Comparison of ENCODE assay signal across 1 cellular context in the genomic region with DNA sequence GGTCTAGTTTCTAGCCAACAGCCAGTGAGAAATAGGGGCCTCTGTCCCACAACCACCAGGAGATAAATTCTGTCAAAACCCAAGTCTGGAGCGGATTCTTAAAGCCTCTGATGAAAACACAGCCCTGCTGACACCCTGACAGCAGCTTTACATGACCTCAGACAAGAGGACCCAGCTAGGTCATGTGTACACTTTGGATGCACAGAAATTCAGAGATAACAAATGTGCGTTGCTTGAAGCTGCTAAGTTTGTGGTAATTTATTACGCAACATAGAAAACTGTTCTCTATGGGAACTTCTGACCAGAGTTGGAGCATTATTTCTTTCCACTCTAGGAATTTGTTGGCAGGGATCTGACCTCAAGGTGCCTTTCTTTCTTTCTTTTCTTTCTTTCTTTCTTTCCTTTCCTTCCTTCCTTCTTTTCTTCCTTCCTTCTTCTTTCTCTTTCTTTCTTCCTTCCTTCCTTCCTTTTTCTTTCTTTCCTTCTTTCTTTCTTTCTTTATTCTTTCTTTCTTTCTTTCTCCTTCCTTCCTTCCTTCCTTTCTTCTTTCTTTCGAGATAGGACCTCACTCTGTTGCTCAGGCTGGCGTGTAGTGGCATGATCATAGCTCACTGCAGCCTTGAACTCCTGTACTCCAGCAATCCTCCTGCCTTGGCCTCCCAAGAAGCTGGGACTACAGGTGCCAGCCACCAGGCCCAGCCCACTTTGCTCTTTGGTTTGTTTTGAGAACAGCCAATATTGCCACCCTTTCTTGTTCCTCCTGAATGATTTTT.
TF ChIP-seq lines count a peak whose summit lies in the region.

No MANE protein-coding gene starts in this region.

TF ChIP-seq in K562, 482 proteins besides CTCF, POLR2A, EP300 and RAD21 (continued from another document and continues in another):
- TF ChIP-seq, protein P1, sequence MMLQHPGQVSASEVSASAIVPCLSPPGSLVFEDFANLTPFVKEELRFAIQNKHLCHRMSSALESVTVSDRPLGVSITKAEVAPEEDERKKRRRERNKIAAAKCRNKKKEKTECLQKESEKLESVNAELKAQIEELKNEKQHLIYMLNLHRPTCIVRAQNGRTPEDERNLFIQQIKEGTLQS (IDR thresholded peaks at IDR 0.05): peak; percentile 34; the same call in 1 of the 2 replicates
- TF ChIP-seq, protein P1 (CRISPR knock-in tag; conservative IDR thresholded peaks at IDR 0.05): no peak
- TF ChIP-seq ZBTB1 (CRISPR knock-in tag; IDR thresholded peaks at IDR 0.05; ENCODE audit: borderline replicate concordance, low read depth): no peak
- no peak for TF ChIP-seq ZKSCAN3 (CRISPR knock-in tag; IDR thresholded peaks at IDR 0.05)
- TF ChIP-seq SLC30A9 (CRISPR knock-in tag; IDR thresholded peaks at IDR 0.05): no peak
- TF ChIP-seq NCOR1 (IDR thresholded peaks at IDR 0.05): no peak
- TF ChIP-seq, protein P2, sequence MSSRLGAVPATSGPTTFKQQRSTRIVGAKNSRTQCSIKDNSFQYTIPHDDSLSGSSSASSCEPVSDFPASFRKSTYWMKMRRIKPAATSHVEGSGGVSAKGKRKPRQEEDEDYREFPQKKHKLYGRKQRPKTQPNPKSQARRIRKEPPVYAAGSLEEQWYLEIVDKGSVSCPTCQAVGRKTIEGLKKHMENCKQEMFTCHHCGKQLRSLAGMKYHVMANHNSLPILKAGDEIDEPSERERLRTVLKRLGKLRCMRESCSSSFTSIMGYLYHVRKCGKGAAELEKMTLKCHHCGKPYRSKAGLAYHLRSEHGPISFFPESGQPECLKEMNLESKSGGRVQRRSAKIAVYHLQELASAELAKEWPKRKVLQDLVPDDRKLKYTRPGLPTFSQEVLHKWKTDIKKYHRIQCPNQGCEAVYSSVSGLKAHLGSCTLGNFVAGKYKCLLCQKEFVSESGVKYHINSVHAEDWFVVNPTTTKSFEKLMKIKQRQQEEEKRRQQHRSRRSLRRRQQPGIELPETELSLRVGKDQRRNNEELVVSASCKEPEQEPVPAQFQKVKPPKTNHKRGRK (tag; IDR thresholded peaks at IDR 0.05): peak; percentile 99
- TF ChIP-seq ZNF408 (CRISPR knock-in tag; IDR thresholded peaks at IDR 0.05; ENCODE audit: low read depth): no peak
- no peak for TF ChIP-seq TCF3 (CRISPR knock-in tag; IDR thresholded peaks at IDR 0.05)
- peak; percentile 69 for TF ChIP-seq ZNF766 (CRISPR knock-in tag; conservative IDR thresholded peaks at IDR 0.05)
- no peak for TF ChIP-seq MBD2 (IDR thresholded peaks at IDR 0.05; ENCODE audit: borderline replicate concordance, low read depth)
- TF ChIP-seq MCM7 (IDR thresholded peaks at IDR 0.05): no peak
- no peak for TF ChIP-seq ATF1 (CRISPR knock-in tag; IDR thresholded peaks at IDR 0.05)
- no peak for TF ChIP-seq ATF1 (tag; IDR thresholded peaks at IDR 0.05)
- no peak for TF ChIP-seq TRIM24 (IDR thresholded peaks at IDR 0.05)
- TF ChIP-seq JUNB (CRISPR knock-in tag; conservative IDR thresholded peaks at IDR 0.05): no peak
- TF ChIP-seq ZNF695 (CRISPR knock-in tag; IDR thresholded peaks at IDR 0.05): no peak
- no peak for TF ChIP-seq GABPA (tag; conservative IDR thresholded peaks at IDR 0.05; ENCODE audit: low read depth)
- no peak for TF ChIP-seq CHD1 (IDR thresholded peaks at IDR 0.05; ENCODE audit: low read length)
- TF ChIP-seq STAT5A (IDR thresholded peaks at IDR 0.05; ENCODE audit: borderline replicate concordance, low read length): no peak
- no peak for TF ChIP-seq NFE2 (IDR thresholded peaks at IDR 0.05; ENCODE audit: low read depth)
- TF ChIP-seq, protein P3, sequence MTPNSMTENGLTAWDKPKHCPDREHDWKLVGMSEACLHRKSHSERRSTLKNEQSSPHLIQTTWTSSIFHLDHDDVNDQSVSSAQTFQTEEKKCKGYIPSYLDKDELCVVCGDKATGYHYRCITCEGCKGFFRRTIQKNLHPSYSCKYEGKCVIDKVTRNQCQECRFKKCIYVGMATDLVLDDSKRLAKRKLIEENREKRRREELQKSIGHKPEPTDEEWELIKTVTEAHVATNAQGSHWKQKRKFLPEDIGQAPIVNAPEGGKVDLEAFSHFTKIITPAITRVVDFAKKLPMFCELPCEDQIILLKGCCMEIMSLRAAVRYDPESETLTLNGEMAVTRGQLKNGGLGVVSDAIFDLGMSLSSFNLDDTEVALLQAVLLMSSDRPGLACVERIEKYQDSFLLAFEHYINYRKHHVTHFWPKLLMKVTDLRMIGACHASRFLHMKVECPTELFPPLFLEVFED (CRISPR knock-in tag; conservative IDR thresholded peaks at IDR 0.05): no peak
- no peak for TF ChIP-seq ETV5 (CRISPR knock-in tag; IDR thresholded peaks at IDR 0.05; ENCODE audit: low read depth)
- TF ChIP-seq, protein P4, sequence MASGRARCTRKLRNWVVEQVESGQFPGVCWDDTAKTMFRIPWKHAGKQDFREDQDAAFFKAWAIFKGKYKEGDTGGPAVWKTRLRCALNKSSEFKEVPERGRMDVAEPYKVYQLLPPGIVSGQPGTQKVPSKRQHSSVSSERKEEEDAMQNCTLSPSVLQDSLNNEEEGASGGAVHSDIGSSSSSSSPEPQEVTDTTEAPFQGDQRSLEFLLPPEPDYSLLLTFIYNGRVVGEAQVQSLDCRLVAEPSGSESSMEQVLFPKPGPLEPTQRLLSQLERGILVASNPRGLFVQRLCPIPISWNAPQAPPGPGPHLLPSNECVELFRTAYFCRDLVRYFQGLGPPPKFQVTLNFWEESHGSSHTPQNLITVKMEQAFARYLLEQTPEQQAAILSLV (tag; IDR thresholded peaks at IDR 0.05): peak; percentile 76
- no peak for TF ChIP-seq ZNF384 (IDR thresholded peaks at IDR 0.05; ENCODE audit: low read depth, low read length)
- TF ChIP-seq, protein P5, sequence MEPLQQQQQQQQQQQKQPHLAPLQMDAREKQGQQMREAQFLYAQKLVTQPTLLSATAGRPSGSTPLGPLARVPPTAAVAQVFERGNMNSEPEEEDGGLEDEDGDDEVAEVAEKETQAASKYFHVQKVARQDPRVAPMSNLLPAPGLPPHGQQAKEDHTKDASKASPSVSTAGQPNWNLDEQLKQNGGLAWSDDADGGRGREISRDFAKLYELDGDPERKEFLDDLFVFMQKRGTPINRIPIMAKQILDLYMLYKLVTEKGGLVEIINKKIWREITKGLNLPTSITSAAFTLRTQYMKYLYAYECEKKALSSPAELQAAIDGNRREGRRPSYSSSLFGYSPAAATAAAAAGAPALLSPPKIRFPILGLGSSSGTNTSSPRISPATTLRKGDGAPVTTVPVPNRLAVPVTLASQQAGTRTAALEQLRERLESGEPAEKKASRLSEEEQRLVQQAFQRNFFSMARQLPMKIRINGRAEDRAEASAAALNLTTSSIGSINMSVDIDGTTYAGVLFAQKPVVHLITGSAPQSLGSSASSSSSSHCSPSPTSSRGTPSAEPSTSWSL (CRISPR knock-in tag; IDR thresholded peaks at IDR 0.05; ENCODE audit: borderline replicate concordance): no peak
- TF ChIP-seq ZNF780A (CRISPR knock-in tag; IDR thresholded peaks at IDR 0.05): no peak
- TF ChIP-seq TAF7 (tag; IDR thresholded peaks at IDR 0.05): no peak
- TF ChIP-seq XRCC5 (IDR thresholded peaks at IDR 0.05; ENCODE audit: low read depth, low read length): no peak
- no peak for TF ChIP-seq NR2C2 (CRISPR knock-in tag; IDR thresholded peaks at IDR 0.05)
- peak; percentile 29; the same call in 1 of the 2 replicates for TF ChIP-seq NR2C2 (tag; IDR thresholded peaks at IDR 0.05)
- TF ChIP-seq OTX1 (CRISPR knock-in tag; IDR thresholded peaks at IDR 0.05): 0 out of 2 replicates have a peak, but pooled peaks have one; percentile 23
- no peak for TF ChIP-seq KLF6 (CRISPR knock-in tag; IDR thresholded peaks at IDR 0.05; ENCODE audit: borderline replicate concordance)
- TF ChIP-seq POLR3G (IDR thresholded peaks at IDR 0.05; ENCODE audit: extremely low read depth, insufficient read length, insufficient replicate concordance): no peak
- no peak for TF ChIP-seq GTF2F1 (IDR thresholded peaks at IDR 0.05; ENCODE audit: low read depth, low read length)
- TF ChIP-seq, protein P6, sequence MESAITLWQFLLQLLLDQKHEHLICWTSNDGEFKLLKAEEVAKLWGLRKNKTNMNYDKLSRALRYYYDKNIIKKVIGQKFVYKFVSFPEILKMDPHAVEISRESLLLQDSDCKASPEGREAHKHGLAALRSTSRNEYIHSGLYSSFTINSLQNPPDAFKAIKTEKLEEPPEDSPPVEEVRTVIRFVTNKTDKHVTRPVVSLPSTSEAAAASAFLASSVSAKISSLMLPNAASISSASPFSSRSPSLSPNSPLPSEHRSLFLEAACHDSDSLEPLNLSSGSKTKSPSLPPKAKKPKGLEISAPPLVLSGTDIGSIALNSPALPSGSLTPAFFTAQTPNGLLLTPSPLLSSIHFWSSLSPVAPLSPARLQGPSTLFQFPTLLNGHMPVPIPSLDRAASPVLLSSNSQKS (CRISPR knock-in tag; IDR thresholded peaks at IDR 0.05): no peak
- TF ChIP-seq EGR1 (conservative IDR thresholded peaks at IDR 0.05): no peak
- no peak for TF ChIP-seq PCBP1 (IDR thresholded peaks at IDR 0.05; ENCODE audit: low read depth, low read length, poor library complexity, severe bottlenecking)
- TF ChIP-seq, protein P7, sequence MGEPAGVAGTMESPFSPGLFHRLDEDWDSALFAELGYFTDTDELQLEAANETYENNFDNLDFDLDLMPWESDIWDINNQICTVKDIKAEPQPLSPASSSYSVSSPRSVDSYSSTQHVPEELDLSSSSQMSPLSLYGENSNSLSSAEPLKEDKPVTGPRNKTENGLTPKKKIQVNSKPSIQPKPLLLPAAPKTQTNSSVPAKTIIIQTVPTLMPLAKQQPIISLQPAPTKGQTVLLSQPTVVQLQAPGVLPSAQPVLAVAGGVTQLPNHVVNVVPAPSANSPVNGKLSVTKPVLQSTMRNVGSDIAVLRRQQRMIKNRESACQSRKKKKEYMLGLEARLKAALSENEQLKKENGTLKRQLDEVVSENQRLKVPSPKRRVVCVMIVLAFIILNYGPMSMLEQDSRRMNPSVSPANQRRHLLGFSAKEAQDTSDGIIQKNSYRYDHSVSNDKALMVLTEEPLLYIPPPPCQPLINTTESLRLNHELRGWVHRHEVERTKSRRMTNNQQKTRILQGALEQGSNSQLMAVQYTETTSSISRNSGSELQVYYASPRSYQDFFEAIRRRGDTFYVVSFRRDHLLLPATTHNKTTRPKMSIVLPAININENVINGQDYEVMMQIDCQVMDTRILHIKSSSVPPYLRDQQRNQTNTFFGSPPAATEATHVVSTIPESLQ (CRISPR knock-in tag; IDR thresholded peaks at IDR 0.05): no peak
- TF ChIP-seq CEBPB (tag; IDR thresholded peaks at IDR 0.05): peak; percentile 98
- no peak for TF ChIP-seq KAT2B (IDR thresholded peaks at IDR 0.05; ENCODE audit: low read depth, low read length)
- no peak for TF ChIP-seq BRD4 (IDR thresholded peaks at IDR 0.05)
- TF ChIP-seq, protein P8, sequence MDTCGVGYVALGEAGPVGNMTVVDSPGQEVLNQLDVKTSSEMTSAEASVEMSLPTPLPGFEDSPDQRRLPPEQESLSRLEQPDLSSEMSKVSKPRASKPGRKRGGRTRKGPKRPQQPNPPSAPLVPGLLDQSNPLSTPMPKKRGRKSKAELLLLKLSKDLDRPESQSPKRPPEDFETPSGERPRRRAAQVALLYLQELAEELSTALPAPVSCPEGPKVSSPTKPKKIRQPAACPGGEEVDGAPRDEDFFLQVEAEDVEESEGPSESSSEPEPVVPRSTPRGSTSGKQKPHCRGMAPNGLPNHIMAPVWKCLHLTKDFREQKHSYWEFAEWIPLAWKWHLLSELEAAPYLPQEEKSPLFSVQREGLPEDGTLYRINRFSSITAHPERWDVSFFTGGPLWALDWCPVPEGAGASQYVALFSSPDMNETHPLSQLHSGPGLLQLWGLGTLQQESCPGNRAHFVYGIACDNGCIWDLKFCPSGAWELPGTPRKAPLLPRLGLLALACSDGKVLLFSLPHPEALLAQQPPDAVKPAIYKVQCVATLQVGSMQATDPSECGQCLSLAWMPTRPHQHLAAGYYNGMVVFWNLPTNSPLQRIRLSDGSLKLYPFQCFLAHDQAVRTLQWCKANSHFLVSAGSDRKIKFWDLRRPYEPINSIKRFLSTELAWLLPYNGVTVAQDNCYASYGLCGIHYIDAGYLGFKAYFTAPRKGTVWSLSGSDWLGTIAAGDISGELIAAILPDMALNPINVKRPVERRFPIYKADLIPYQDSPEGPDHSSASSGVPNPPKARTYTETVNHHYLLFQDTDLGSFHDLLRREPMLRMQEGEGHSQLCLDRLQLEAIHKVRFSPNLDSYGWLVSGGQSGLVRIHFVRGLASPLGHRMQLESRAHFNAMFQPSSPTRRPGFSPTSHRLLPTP (IDR thresholded peaks at IDR 0.05; ENCODE audit: borderline replicate concordance, extremely low read depth, insufficient read length): no peak
- TF ChIP-seq ZNF282 (CRISPR knock-in tag; IDR thresholded peaks at IDR 0.05): no peak
- peak; percentile 19; the same call in 1 of the 2 replicates for TF ChIP-seq ESRRA (IDR thresholded peaks at IDR 0.05; ENCODE audit: borderline replicate concordance, low read depth)
- no peak for TF ChIP-seq ZNF232 (CRISPR knock-in tag; IDR thresholded peaks at IDR 0.05)
- TF ChIP-seq BRCA1 (IDR thresholded peaks at IDR 0.05): no peak
- TF ChIP-seq BRCA1 (CRISPR knock-in tag; IDR thresholded peaks at IDR 0.05): no peak
- TF ChIP-seq, protein P9, sequence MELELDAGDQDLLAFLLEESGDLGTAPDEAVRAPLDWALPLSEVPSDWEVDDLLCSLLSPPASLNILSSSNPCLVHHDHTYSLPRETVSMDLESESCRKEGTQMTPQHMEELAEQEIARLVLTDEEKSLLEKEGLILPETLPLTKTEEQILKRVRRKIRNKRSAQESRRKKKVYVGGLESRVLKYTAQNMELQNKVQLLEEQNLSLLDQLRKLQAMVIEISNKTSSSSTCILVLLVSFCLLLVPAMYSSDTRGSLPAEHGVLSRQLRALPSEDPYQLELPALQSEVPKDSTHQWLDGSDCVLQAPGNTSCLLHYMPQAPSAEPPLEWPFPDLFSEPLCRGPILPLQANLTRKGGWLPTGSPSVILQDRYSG (tag; conservative IDR thresholded peaks at IDR 0.05; ENCODE audit: low read depth): no peak
- no peak for TF ChIP-seq HSF4 (CRISPR knock-in tag; IDR thresholded peaks at IDR 0.05; ENCODE audit: borderline replicate concordance)
- TF ChIP-seq, protein P10, sequence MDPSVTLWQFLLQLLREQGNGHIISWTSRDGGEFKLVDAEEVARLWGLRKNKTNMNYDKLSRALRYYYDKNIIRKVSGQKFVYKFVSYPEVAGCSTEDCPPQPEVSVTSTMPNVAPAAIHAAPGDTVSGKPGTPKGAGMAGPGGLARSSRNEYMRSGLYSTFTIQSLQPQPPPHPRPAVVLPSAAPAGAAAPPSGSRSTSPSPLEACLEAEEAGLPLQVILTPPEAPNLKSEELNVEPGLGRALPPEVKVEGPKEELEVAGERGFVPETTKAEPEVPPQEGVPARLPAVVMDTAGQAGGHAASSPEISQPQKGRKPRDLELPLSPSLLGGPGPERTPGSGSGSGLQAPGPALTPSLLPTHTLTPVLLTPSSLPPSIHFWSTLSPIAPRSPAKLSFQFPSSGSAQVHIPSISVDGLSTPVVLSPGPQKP (CRISPR knock-in tag; IDR thresholded peaks at IDR 0.05): no peak
- no peak for TF ChIP-seq ZNF217 (CRISPR knock-in tag; IDR thresholded peaks at IDR 0.05)
